In genomic region chr20:3046677-3047462, GRCh38 we compare ENCODE assay signal across 8 cellular contexts. TPM values are rescaled to one million over a fixed set of nuclear protein-coding genes. Genes with fewer than 3 reads are reported as not detected.
DNase-seq lines count a peak whose midpoint lies in the region; ATAC-seq and TF ChIP-seq lines count a peak whose summit lies in the region.

No MANE protein-coding gene starts in this region.

- ATAC-seq in SK-N-SH treated with all-trans-retinoic acid at 6 μM for 48 hours (peak; percentile 1; the same call in 1 of the 3 replicates), HG02642 (IDR thresholded peaks at IDR 0.05; ENCODE audit: poor library complexity, unreplicated experiment) (no peak)

- no peaks in the 10 kb centered on the region for H3K9me3 ChIP-seq in esophagus muscularis mucosa
- H3K9me3 ChIP-seq in neutrophil, result no peaks in the 10 kb centered on the region

- WGBS in esophagus muscularis mucosa, result 50% methylated on average over 32 of the region's 39 CpGs

- peak; percentile 24 for DNase-seq in EL
- DNase-seq in KBM-7, result peak; percentile 54
- DNase-seq in esophagus muscularis mucosa (ENCODE audit: extremely low spot score), result no peak
- no peak for DNase-seq in AML-193 (lab: John Stamatoyannopoulos, UW)
- DNase-seq in occipital lobe (lab: John Stamatoyannopoulos, UW), result no peak

- H3K27me3 ChIP-seq in esophagus muscularis mucosa, result no peaks in the 10 kb centered on the region
- H3K27me3 ChIP-seq in neutrophil, result no peaks in the 10 kb centered on the region

- H3K4me3 ChIP-seq in esophagus muscularis mucosa, result peak overlapping the region; percentile 87 to 99 (median 92)
- peak overlapping the region; percentile 73 to 93 for H3K4me3 ChIP-seq in neutrophil (ENCODE audit: low read depth in 1 of 2, low read length in 1 of 2)

- TF ChIP-seq CTCF in esophagus muscularis mucosa (IDR thresholded peaks at IDR 0.05), result no peak
- no peak for TF ChIP-seq CTCF in neutrophil (IDR thresholded peaks at IDR 0.05)

- in situ Hi-C loops in KBM-7 (cut with MboI; ENCODE audit: low pct_unique_long_range_greater_than_20kb, low sequenced_read_pairs), result no loop called here

- no peak for TF ChIP-seq EP300 in esophagus muscularis mucosa (IDR thresholded peaks at IDR 0.05)

- TF ChIP-seq POLR2A in esophagus muscularis mucosa (IDR thresholded peaks at IDR 0.05; ENCODE audit: low read depth), result no peak

- peak overlapping the region; percentile 90 to 95 (median 92) for H3K27ac ChIP-seq in esophagus muscularis mucosa (replicated peaks in 1 of 4)
- no peak overlapping the region for H3K27ac ChIP-seq in neutrophil

- peaks cover 27 to 40% (median 37%) of the 10 kb centered on the region in 4 donors for H3K4me1 ChIP-seq in esophagus muscularis mucosa
- peaks cover 18 to 20% of the 10 kb centered on the region in 2 experiments for H3K4me1 ChIP-seq in neutrophil (ENCODE audit: control insufficient read depth in 1 of 2, insufficient read depth in 1 of 2, low read depth in 1 of 2, low read length in 1 of 2)

- intact Hi-C loops in esophagus muscularis mucosa (cut with DNase I), result no loop called here

- peaks cover 10 to 31% (median 24%) of the 10 kb centered on the region in 4 donors for H3K36me3 ChIP-seq in esophagus muscularis mucosa
- H3K36me3 ChIP-seq in neutrophil, result peaks cover 15% of the 10 kb centered on the region

TF ChIP-seq in SK-N-SH treated with all-trans-retinoic acid at 6 μM for 48 hours, 23 proteins besides CTCF, POLR2A, EP300 and RAD21:
- no peak for TF ChIP-seq ZNF70 (CRISPR knock-in tag; IDR thresholded peaks at IDR 0.05)
- TF ChIP-seq ESRRG (CRISPR knock-in tag; IDR thresholded peaks at IDR 0.05), result no peak
- no peak for TF ChIP-seq CSRNP3 (CRISPR knock-in tag; IDR thresholded peaks at IDR 0.05)
- TF ChIP-seq ZFP3 (CRISPR knock-in tag; IDR thresholded peaks at IDR 0.05), result no peak
- no peak for TF ChIP-seq PPARA (CRISPR knock-in tag; IDR thresholded peaks at IDR 0.05; ENCODE audit: borderline replicate concordance)
- no peak for TF ChIP-seq CREB5 (CRISPR knock-in tag; IDR thresholded peaks at IDR 0.05; ENCODE audit: low read depth)
- no peak for TF ChIP-seq ISL1 (CRISPR knock-in tag; IDR thresholded peaks at IDR 0.05)
- no peak for TF ChIP-seq TOX (CRISPR knock-in tag; IDR thresholded peaks at IDR 0.05; ENCODE audit: borderline replicate concordance)
- no peak for TF ChIP-seq OSR1 (CRISPR knock-in tag; IDR thresholded peaks at IDR 0.05)
- TF ChIP-seq BACH2 (CRISPR knock-in tag; IDR thresholded peaks at IDR 0.05; ENCODE audit: borderline replicate concordance), result no peak
- TF ChIP-seq RARB (CRISPR knock-in tag; IDR thresholded peaks at IDR 0.05), result no peak
- no peak for TF ChIP-seq CSDC2 (CRISPR knock-in tag; IDR thresholded peaks at IDR 0.05)

RNA-seq across cellular contexts. Expression of gene MRPS26, which starts 1.0 kb away (rescaled TPM):
- total RNA-seq in esophagus muscularis mucosa (10 to 100 TPM; 52.3 to 90.7 (median 71.5) TPM), occipital lobe (36.0 TPM)

RNA-seq across cellular contexts. Expression of gene GNRH2, which starts 3.4 kb away (rescaled TPM):
- total RNA-seq in esophagus muscularis mucosa (not detected), occipital lobe (not detected)

RNA-seq across cellular contexts. Expression of gene OXT, which starts 24.6 kb away (rescaled TPM):
- total RNA-seq in esophagus muscularis mucosa, result not detected
- total RNA-seq in occipital lobe, result not detected

RNA-seq across cellular contexts. Expression of gene AVP, which starts 37.7 kb away (rescaled TPM):
- total RNA-seq in esophagus muscularis mucosa, result not detected
- total RNA-seq in occipital lobe, result not detected

Comparison
In these comparisons a context has a peak if more than half of its experiments do, and no peak if none do; other contexts are left out.
1. DNase-seq: peak in EL (single experiment) and KBM-7 (single experiment); none in esophagus muscularis mucosa (single experiment), AML-193 (0 of 2) and occipital lobe (single experiment).